ENCODE assay signal across 8 cellular contexts in the genomic region with DNA sequence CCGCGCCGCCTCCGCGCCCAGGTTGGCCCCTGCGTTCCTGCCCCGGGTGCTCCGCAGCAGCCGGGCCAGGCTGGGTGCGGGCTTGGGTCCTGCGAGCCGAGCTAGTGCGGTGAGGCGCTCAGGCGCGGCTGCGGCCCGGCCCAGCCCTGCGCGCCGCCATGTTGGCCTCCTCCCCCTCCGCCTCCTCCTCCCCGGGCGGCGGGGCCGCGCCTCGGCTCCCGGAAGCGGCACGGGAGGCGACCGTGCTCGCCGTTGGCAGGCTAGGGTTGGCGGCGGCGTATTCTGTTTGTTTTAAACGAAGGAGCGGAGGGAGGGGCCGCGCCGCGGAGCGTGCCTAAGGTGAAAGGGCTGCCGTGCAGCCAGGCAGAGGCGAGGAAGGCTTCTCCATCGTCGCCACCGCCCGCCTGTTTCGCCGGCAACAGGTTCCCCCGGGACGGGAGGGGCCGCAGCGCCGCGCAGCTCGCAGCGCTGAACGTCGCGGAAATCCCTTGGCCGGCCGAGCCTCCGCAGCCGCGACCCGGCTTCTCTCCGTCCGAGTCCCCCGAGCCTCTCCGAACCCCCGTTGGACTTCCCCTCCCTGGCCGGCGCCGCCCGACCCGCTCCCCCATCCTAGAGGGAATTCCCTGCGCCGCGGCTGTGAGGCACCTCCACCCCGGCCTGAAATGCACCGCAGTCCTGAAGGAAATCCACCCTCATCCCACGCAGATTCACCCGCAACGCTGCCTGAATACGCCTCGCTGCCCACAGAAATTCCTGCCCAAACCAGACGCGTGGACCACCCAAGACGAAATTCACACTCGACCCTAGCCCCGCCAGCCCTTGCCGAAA. TPM values are rescaled to one million over a fixed set of nuclear protein-coding genes. Genes with fewer than 3 reads are reported as not detected.
DNase-seq lines count a peak whose midpoint lies in the region; ATAC-seq and TF ChIP-seq lines count a peak whose summit lies in the region.

A gene with protein sequence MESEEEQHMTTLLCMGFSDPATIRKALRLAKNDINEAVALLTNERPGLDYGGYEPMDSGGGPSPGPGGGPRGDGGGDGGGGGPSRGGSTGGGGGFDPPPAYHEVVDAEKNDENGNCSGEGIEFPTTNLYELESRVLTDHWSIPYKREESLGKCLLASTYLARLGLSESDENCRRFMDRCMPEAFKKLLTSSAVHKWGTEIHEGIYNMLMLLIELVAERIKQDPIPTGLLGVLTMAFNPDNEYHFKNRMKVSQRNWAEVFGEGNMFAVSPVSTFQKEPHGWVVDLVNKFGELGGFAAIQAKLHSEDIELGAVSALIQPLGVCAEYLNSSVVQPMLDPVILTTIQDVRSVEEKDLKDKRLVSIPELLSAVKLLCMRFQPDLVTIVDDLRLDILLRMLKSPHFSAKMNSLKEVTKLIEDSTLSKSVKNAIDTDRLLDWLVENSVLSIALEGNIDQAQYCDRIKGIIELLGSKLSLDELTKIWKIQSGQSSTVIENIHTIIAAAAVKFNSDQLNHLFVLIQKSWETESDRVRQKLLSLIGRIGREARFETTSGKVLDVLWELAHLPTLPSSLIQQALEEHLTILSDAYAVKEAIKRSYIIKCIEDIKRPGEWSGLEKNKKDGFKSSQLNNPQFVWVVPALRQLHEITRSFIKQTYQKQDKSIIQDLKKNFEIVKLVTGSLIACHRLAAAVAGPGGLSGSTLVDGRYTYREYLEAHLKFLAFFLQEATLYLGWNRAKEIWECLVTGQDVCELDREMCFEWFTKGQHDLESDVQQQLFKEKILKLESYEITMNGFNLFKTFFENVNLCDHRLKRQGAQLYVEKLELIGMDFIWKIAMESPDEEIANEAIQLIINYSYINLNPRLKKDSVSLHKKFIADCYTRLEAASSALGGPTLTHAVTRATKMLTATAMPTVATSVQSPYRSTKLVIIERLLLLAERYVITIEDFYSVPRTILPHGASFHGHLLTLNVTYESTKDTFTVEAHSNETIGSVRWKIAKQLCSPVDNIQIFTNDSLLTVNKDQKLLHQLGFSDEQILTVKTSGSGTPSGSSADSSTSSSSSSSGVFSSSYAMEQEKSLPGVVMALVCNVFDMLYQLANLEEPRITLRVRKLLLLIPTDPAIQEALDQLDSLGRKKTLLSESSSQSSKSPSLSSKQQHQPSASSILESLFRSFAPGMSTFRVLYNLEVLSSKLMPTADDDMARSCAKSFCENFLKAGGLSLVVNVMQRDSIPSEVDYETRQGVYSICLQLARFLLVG (N-terminal part only) (minus strand): TSS at position 171 of the 828 bp plus-strand sequence. CDS start 251 bp downstream, outside the sequence.

- POLR2A ChIA-PET in AG04449 (lab: Yijun Ruan, JAX), result interaction anchor here (0.6 kb wide), 1 partner anchor 62 kb away, joined by 3 read pairs; no protein-coding TSS in a partner anchor

- H3K4me3 ChIP-seq in AG04449 (ENCODE audit: low read depth, low read length), result peak within 1 kb of the TSS; percentile 90

- DNase-seq in AG04449 (ENCODE audit: low read depth, low spot score), result no peak
- DNase-seq in NCI-H2227 treated with DMSO at 0.1 percent for 48 hours (lab: John Stamatoyannopoulos, UW), result peak; percentile 51
- peak; percentile 64 to 66 for DNase-seq in activated CD4-positive, alpha-beta T cell treated with anti-CD3 and anti-CD28 coated beads for 24 hours (ENCODE audit: low read depth in 2 of 2)
- peak; percentile 84 for DNase-seq in cerebellum (ENCODE audit: low spot score)
- DNase-seq in kidney glomerular epithelial cell (lab: John Stamatoyannopoulos, UW), result peak; percentile 35
- DNase-seq in stimulated activated CD4-positive, alpha-beta T cell treated with anti-CD3 and anti-CD28 coated beads, Interleukin-1b, Interleukin-23, amount 100 ng/mL, for 1 hour (ENCODE audit: low read depth in 2 of 2), result peak; percentile 57 to 60

- no peak for TF ChIP-seq CTCF in AG04449 (IDR thresholded peaks at IDR 0.05; ENCODE audit: insufficient read depth, low read length, missing control alignments)

- CTCF ChIA-PET in AG04449 (lab: Yijun Ruan, JAX), result no interaction called here

- ATAC-seq in GM18867 (IDR thresholded peaks at IDR 0.05; ENCODE audit: unreplicated experiment), result peak; percentile 82
- peak; percentile 70 for ATAC-seq in HG03066 (IDR thresholded peaks at IDR 0.05; ENCODE audit: low read depth, unreplicated experiment)

RNA-seq across cellular contexts. Expression of the gene that starts here (rescaled TPM):
- total RNA-seq in cerebellum, result 126 TPM
